Comparison of ENCODE assay signal across 1 cellular context in genomic region chr10:63634488-63635090, GRCh38.
TF ChIP-seq lines count a peak whose summit lies in the region.

No MANE protein-coding gene starts in this region.

TF ChIP-seq in GM23338, 12 proteins besides CTCF, POLR2A, EP300 and RAD21 (continued from another document):
- no peak for TF ChIP-seq REST (IDR thresholded peaks at IDR 0.05; ENCODE audit: unreplicated experiment)
- TF ChIP-seq JUNB (IDR thresholded peaks at IDR 0.05; ENCODE audit: unreplicated experiment): no peak
- no peak for TF ChIP-seq NANOG (IDR thresholded peaks at IDR 0.05; ENCODE audit: borderline replicate concordance)
- no peak for TF ChIP-seq CREB1 (CRISPR knock-in tag; IDR thresholded peaks at IDR 0.05; ENCODE audit: low read depth)
- TF ChIP-seq ZNF462 (CRISPR knock-in tag; IDR thresholded peaks at IDR 0.05): no peak
- TF ChIP-seq STAT1 (IDR thresholded peaks at IDR 0.05; ENCODE audit: unreplicated experiment): no peak
- TF ChIP-seq EZH2phosphoT487 (IDR thresholded peaks at IDR 0.05; ENCODE audit: unreplicated experiment): no peak
- TF ChIP-seq ETS1 (IDR thresholded peaks at IDR 0.05): no peak
- TF ChIP-seq ZNF114 (CRISPR knock-in tag; IDR thresholded peaks at IDR 0.05): no peak
- no peak for TF ChIP-seq ZNF331 (CRISPR knock-in tag; IDR thresholded peaks at IDR 0.05; ENCODE audit: low read depth)
- TF ChIP-seq EZH2 (IDR thresholded peaks at IDR 0.05; ENCODE audit: low read depth, unreplicated experiment): no peak
